10 cellular contexts compared by ENCODE assay signal in genomic region chr19:869245-870177, GRCh38. TPM values are rescaled to one million over a fixed set of nuclear protein-coding genes. Genes with fewer than 3 reads are reported as not detected.
DNase-seq lines count a peak whose midpoint lies in the region; ATAC-seq, FAIRE-seq and TF ChIP-seq lines count a peak whose summit lies in the region.
"Had no signal": no experiment of that assay in that cellular context is flagged by ENCODE, and none has a peak within 500 bp of the region (broad histone marks: within the 10 kb centered on the region; RNA-seq: fewer than 3 reads in every experiment).

No MANE protein-coding gene starts in this region.

- ATAC-seq in A549 (peak; percentile 26 to 45; a peak in 4 of 6 replicates), GM18909 (IDR thresholded peaks at IDR 0.05; ENCODE audit: poor library complexity, unreplicated experiment) (no peak), GM21447 (IDR thresholded peaks at IDR 0.05; ENCODE audit: unreplicated experiment) (no peak)

- no peak for FAIRE-seq in A549 (lab: Jason Lieb, UNC)

- no peak overlapping the region for H3K4me3 Mint-ChIP-seq in dendritic cell treated with granulocyte-macrophage colony-stimulating factor and Interleukin-4, amounts not matched to agents 40 ng/mL and 50 ng/mL, for 4 days
- H3K4me3 Mint-ChIP-seq: type B pancreatic cell had no signal

- POLR2A ChIA-PET in A549 (lab: Yijun Ruan, JAX), result no interaction called here

- TF ChIP-seq POLR2A in A549 (IDR thresholded peaks at IDR 0.05; ENCODE audit: low read length), result no peak

- TF ChIP-seq EP300 in A549 (IDR thresholded peaks at IDR 0.05) (no peak), Ishikawa (IDR thresholded peaks at IDR 0.05; ENCODE audit: borderline replicate concordance) (no peak)

- H3K27me3 Mint-ChIP-seq in dendritic cell treated with granulocyte-macrophage colony-stimulating factor and Interleukin-4, amounts not matched to agents 40 ng/mL and 50 ng/mL, for 4 days, result no peaks in the 10 kb centered on the region
- H3K27me3 Mint-ChIP-seq: type B pancreatic cell had no signal

- no peaks in the 10 kb centered on the region for H3K9me3 Mint-ChIP-seq in dendritic cell treated with granulocyte-macrophage colony-stimulating factor and Interleukin-4, amounts not matched to agents 40 ng/mL and 50 ng/mL, for 4 days
- H3K9me3 Mint-ChIP-seq: type B pancreatic cell had no signal

- H3K36me3 Mint-ChIP-seq in dendritic cell treated with granulocyte-macrophage colony-stimulating factor and Interleukin-4, amounts not matched to agents 40 ng/mL and 50 ng/mL, for 4 days (ENCODE audit: low read depth), result peaks cover 73% of the 10 kb centered on the region

- peak overlapping the region; percentile 71 for H3K4me2 ChIP-seq in A549

- DNase-seq in A549 (ENCODE audit: low read depth in 1 of 2, low spot score in 1 of 2) (peak; percentile 66 to 89), mucosa of gallbladder (ENCODE audit: low spot score) (peak; percentile 72), mesenteric fat pad (ENCODE audit: low spot score) (no peak), T-helper 9 cell (no peak)
- DNase-seq: activated CD4-positive, alpha-beta T cell treated with anti-CD3 and anti-CD28 coated beads for 48 hours had no signal

- 20% methylated on average over 11 of the region's 29 CpGs for WGBS in A549 (ENCODE audit: missing lambda C conversion rate)

- H3K4me1 Mint-ChIP-seq in dendritic cell treated with granulocyte-macrophage colony-stimulating factor and Interleukin-4, amounts not matched to agents 40 ng/mL and 50 ng/mL, for 4 days (ENCODE audit: low read depth), result peaks cover 32% of the 10 kb centered on the region

- no peaks in the 10 kb centered on the region for H3K9me3 ChIP-seq in A549

- intact Hi-C loops in dendritic cell treated with granulocyte-macrophage colony-stimulating factor and Interleukin-4, amounts not matched to agents 40 ng/mL and 50 ng/mL, for 4 days (cut with micrococcal nuclease), result no loop called here

- no peak for TF ChIP-seq CTCF in A549 (IDR thresholded peaks at IDR 0.05)

- H3K27ac Mint-ChIP-seq in dendritic cell treated with granulocyte-macrophage colony-stimulating factor and Interleukin-4, amounts not matched to agents 40 ng/mL and 50 ng/mL, for 4 days, result peak overlapping the region; percentile 62
- H3K27ac Mint-ChIP-seq: type B pancreatic cell had no signal

- peak overlapping the region; percentile 81 to 95 for H3K27ac ChIP-seq in A549

- CTCF ChIA-PET in A549 (lab: Yijun Ruan, JAX), result interaction anchor here (0.7 to 3.1 kb wide), 2 partner anchors 12 to 31 kb away, joined by 3 to 13 read pairs; no protein-coding TSS in a partner anchor

- H3K4me3 ChIP-seq in A549, result no peak overlapping the region

- TF ChIP-seq RAD21 in A549 (conservative IDR thresholded peaks at IDR 0.05 in 1 of 2, IDR thresholded peaks at IDR 0.05 in 1 of 2), result no peak
- no peak for TF ChIP-seq RAD21 in Ishikawa (IDR thresholded peaks at IDR 0.05; ENCODE audit: low read depth)

- peaks cover 48% of the 10 kb centered on the region for H3K4me1 ChIP-seq in A549

TF ChIP-seq in A549, 52 proteins besides CTCF, POLR2A, EP300 and RAD21 (continues in another document):
- peak; percentile 41; the same call in 1 of the 2 replicates for TF ChIP-seq MYC (IDR thresholded peaks at IDR 0.05; ENCODE audit: borderline replicate concordance, low read length)
- TF ChIP-seq USF2 (IDR thresholded peaks at IDR 0.05), result no peak
- TF ChIP-seq ATOH8 (CRISPR knock-in tag; IDR thresholded peaks at IDR 0.05; ENCODE audit: low read depth), result no peak
- peak; percentile 23; the same call in 1 of the 2 replicates for TF ChIP-seq JUNB (IDR thresholded peaks at IDR 0.05)
- TF ChIP-seq KDM5A (IDR thresholded peaks at IDR 0.05), result no peak
- TF ChIP-seq RNF2 (IDR thresholded peaks at IDR 0.05; ENCODE audit: borderline replicate concordance, low read depth), result no peak
- peak in 1 of 2 experiments; percentile 23; a peak in 1 of 5 replicates for TF ChIP-seq JUN (IDR thresholded peaks at IDR 0.05)
- no peak for TF ChIP-seq SMC3 (IDR thresholded peaks at IDR 0.05)

TF ChIP-seq in Ishikawa, 13 proteins besides CTCF, POLR2A, EP300 and RAD21 (continues in another document):
- TF ChIP-seq NFIC (IDR thresholded peaks at IDR 0.05) (no peak), CREB1 (IDR thresholded peaks at IDR 0.05; ENCODE audit: low read depth) (0 out of 2 replicates have a peak, but pooled peaks have one; percentile 15), CEBPB (IDR thresholded peaks at IDR 0.05) (0 out of 2 replicates have a peak, but pooled peaks have one; percentile 8), TCF12 (IDR thresholded peaks at IDR 0.05; ENCODE audit: low read depth) (no peak), REST (IDR thresholded peaks at IDR 0.05; ENCODE audit: low read depth) (no peak), MAX (IDR thresholded peaks at IDR 0.05) (peak; percentile 69), USF1 (IDR thresholded peaks at IDR 0.05) (no peak), TEAD4 (IDR thresholded peaks at IDR 0.05) (no peak), TAF1 (IDR thresholded peaks at IDR 0.05; ENCODE audit: low read depth) (no peak)

RNA-seq across cellular contexts. Expression of gene CFD, which starts 10.0 kb away (rescaled TPM):
- polyA plus RNA-seq in A549 (2011; rRNA removed) (7.6 TPM in 2 replicates), A549 (2017; fragmentation: RNase III; extraction: RNeasy Plus Mini Kit Qiagen cat#74134 plus additional on column Dnase treatment) (13.8 to 14.8 TPM (median 14.3 TPM) in 3 replicates)
- 20.5 and 36.1 TPM in 2 replicates for polyA plus RNA-seq in A549 (2012; cell fraction: cytosol; rRNA removed)
- 19.4 and 48.1 TPM in 2 replicates for polyA plus RNA-seq in A549 (2012; cell fraction: nucleus; rRNA removed)
- 3.1 and 3.9 TPM in 2 replicates for polyA minus RNA-seq in A549 (2011; rRNA and poly(A)+ RNA removed)
- total RNA-seq in mucosa of gallbladder (133 TPM), mesenteric fat pad (1,010 TPM)

RNA-seq across cellular contexts. Expression of gene ELANE, which starts 17.4 kb away (rescaled TPM):
- polyA plus RNA-seq in A549 (2011; rRNA removed) (0.15 and 0.35 TPM in 2 replicates), A549 (2017; fragmentation: RNase III; extraction: RNeasy Plus Mini Kit Qiagen cat#74134 plus additional on column Dnase treatment) (0.14 to 0.15 TPM (median 0.15 TPM) in 3 replicates)
- polyA plus RNA-seq in A549 (2012; cell fraction: cytosol; rRNA removed), result 0.15 and 0.22 TPM in 2 replicates
- polyA plus RNA-seq in A549 (2012; cell fraction: nucleus; rRNA removed), result 0.42 and 0.48 TPM in 2 replicates
- not detected in 2 replicates for polyA minus RNA-seq in A549 (2011; rRNA and poly(A)+ RNA removed)
- total RNA-seq in mucosa of gallbladder (not detected), mesenteric fat pad (1.3 TPM)

RNA-seq across cellular contexts. Expression of gene MED16, which starts 23.5 kb away (rescaled TPM):
- polyA plus RNA-seq in A549 (2011; rRNA removed) (8.0 TPM in 2 replicates), A549 (2017; fragmentation: RNase III; extraction: RNeasy Plus Mini Kit Qiagen cat#74134 plus additional on column Dnase treatment) (11.9 to 13.9 TPM (median 12.7 TPM) in 3 replicates)
- 17.6 and 22.7 TPM in 2 replicates for polyA plus RNA-seq in A549 (2012; cell fraction: cytosol; rRNA removed)
- 32.2 and 54.4 TPM in 2 replicates for polyA plus RNA-seq in A549 (2012; cell fraction: nucleus; rRNA removed)
- 8.8 and 17.6 TPM in 2 replicates for polyA minus RNA-seq in A549 (2011; rRNA and poly(A)+ RNA removed)
- total RNA-seq in mucosa of gallbladder (66.9 TPM), mesenteric fat pad (28.8 TPM)

RNA-seq across cellular contexts. Expression of gene RNU6-9, which starts 23.8 kb away (rescaled TPM):
- polyA plus RNA-seq in A549 (2011; rRNA removed) (not detected in 2 replicates), A549 (2017; fragmentation: RNase III; extraction: RNeasy Plus Mini Kit Qiagen cat#74134 plus additional on column Dnase treatment) (not detected in 3 replicates)
- polyA plus RNA-seq in A549 (2012; cell fraction: cytosol; rRNA removed), result not detected in 2 replicates
- polyA plus RNA-seq in A549 (2012; cell fraction: nucleus; rRNA removed), result not detected in 2 replicates
- under 0.01 TPM in 1 of 2 replicates, not detected in the other for polyA minus RNA-seq in A549 (2011; rRNA and poly(A)+ RNA removed)
- total RNA-seq in mucosa of gallbladder (not detected), mesenteric fat pad (not detected)

RNA-seq across cellular contexts. Expression of gene PRTN3, which starts 28.7 kb away (rescaled TPM):
- polyA plus RNA-seq in A549 (2011; rRNA removed) (0.21 and 0.36 TPM in 2 replicates), A549 (2017; fragmentation: RNase III; extraction: RNeasy Plus Mini Kit Qiagen cat#74134 plus additional on column Dnase treatment) (0.18 to 0.39 TPM (median 0.24 TPM) in 3 replicates)
- 0.53 and 0.69 TPM in 2 replicates for polyA plus RNA-seq in A549 (2012; cell fraction: cytosol; rRNA removed)
- polyA plus RNA-seq in A549 (2012; cell fraction: nucleus; rRNA removed), result 0.34 and 0.65 TPM in 2 replicates
- 0.44 TPM in 1 of 2 replicates, not detected in the other for polyA minus RNA-seq in A549 (2011; rRNA and poly(A)+ RNA removed)
- total RNA-seq in mucosa of gallbladder (not detected), mesenteric fat pad (0.32 TPM)

Comparison
In these comparisons a context has a peak if more than half of its experiments do, and no peak if none do; other contexts are left out.
1. ATAC-seq: peak in A549 (2 of 2); none in GM18909 (single experiment) and GM21447 (single experiment).
2. DNase-seq: peak in A549 (2 of 2) and mucosa of gallbladder (single experiment); none in mesenteric fat pad (single experiment) and T-helper 9 cell (single experiment).